19 cellular contexts compared by ENCODE assay signal in genomic region chr10:125599194-125599593, GRCh38.
DNase-seq lines count a peak whose midpoint lies in the region; ATAC-seq, FAIRE-seq and TF ChIP-seq lines count a peak whose summit lies in the region.
"Had no signal": no experiment of that assay in that cellular context is flagged by ENCODE, and none has a peak within 500 bp of the region (broad histone marks: within the 10 kb centered on the region; RNA-seq: fewer than 3 reads in every experiment).

No MANE protein-coding gene starts in this region.

- DNase-seq in NCI-H2029 (lab: John Stamatoyannopoulos, UW), result peak; percentile 29
- no peak for DNase-seq in NCI-H2029 treated with DMSO at 0.1 percent for 48 hours (lab: John Stamatoyannopoulos, UW)
- peak; percentile 28 for DNase-seq in right atrium auricular region (ENCODE audit: low spot score)
- DNase-seq in Right ventricle myocardium inferior (ENCODE audit: missing footprints), result no peak
- DNase-seq in RPMI8226, result peak; percentile 11
- no peak for DNase-seq in foreskin fibroblast
- no peak for DNase-seq in NCI-H187 treated with DMSO at 0.1 percent for 48 hours (lab: John Stamatoyannopoulos, UW)
- DNase-seq in RCC 7860 (ENCODE audit: low spot score), result no peak
- DNase-seq: BE2C; CD4-positive, alpha-beta T cell; DMS153; H7; HFFc6; NCI-H1417 treated with DMSO at 0.1 percent for 48 hours; NCI-H1930; NCI-H2171; NCI-H748 treated with DMSO at 0.1 percent for 48 hours; SIG-M5 had no signal

- H3K4me3 ChIP-seq in right atrium auricular region (no peak overlapping the region), foreskin fibroblast (ENCODE audit: low read depth in 1 of 2, low read length in 2 of 2) (no peak overlapping the region)

- no peak for FAIRE-seq in RCC 7860 (lab: Jason Lieb, UNC)

- no peak for TF ChIP-seq CTCF in right atrium auricular region (IDR thresholded peaks at IDR 0.05)
- TF ChIP-seq CTCF in foreskin fibroblast (IDR thresholded peaks at IDR 0.05; ENCODE audit: low read depth, low read length), result no peak

- intact Hi-C loops in Right ventricle myocardium inferior (cut with DNase I), result no loop called here

- no peak overlapping the region for H3K27ac ChIP-seq in right atrium auricular region
- H3K27ac ChIP-seq: KMS-11 had no signal

- H3K4me1 ChIP-seq in right atrium auricular region, result no peaks in the 10 kb centered on the region
- H3K4me1 ChIP-seq: BE2C had no signal

- no peaks in the 10 kb centered on the region for H3K36me3 ChIP-seq in right atrium auricular region
- H3K36me3 ChIP-seq: BE2C had no signal

- no peaks in the 10 kb centered on the region for H3K27me3 ChIP-seq in right atrium auricular region
- H3K27me3 ChIP-seq: BE2C had no signal

- H3K9me3 ChIP-seq in right atrium auricular region, result peaks cover 0 to 21% of the 10 kb centered on the region in 2 donors
- H3K9me3 ChIP-seq: BE2C had no signal

- ATAC-seq in Right ventricle myocardium inferior, result no peak

Comparison
In these comparisons a context has a peak if more than half of its experiments do, and no peak if none do; other contexts are left out.
1. DNase-seq: peak in NCI-H2029 (single experiment), right atrium auricular region (single experiment) and RPMI8226 (single experiment); none in NCI-H2029 treated with DMSO at 0.1 percent for 48 hours (single experiment), Right ventricle myocardium inferior (single experiment), foreskin fibroblast (0 of 2), NCI-H187 treated with DMSO at 0.1 percent for 48 hours (single experiment) and RCC 7860 (single experiment).